ENCODE assay signal across 8 cellular contexts in genomic region chr19:13428352-13428751, GRCh38.
DNase-seq lines count a peak whose midpoint lies in the region; ATAC-seq and TF ChIP-seq lines count a peak whose summit lies in the region.

No MANE protein-coding gene starts in this region.

- DNase-seq in CD4-positive, alpha-beta T cell = peak in 3 of 10 experiments; percentile 1 to 3 (median 2)
- DNase-seq in HCEC 1CT (peak; percentile 22), cortex of kidney (lab: John Stamatoyannopoulos, UW) (no peak), NCI-H1436 treated with DMSO at 0.1 percent for 48 hours (lab: John Stamatoyannopoulos, UW) (no peak), NCI-H524 treated with DMSO at 0.1 percent for 48 hours (lab: John Stamatoyannopoulos, UW) (no peak)
- DNase-seq in activated CD4-positive, alpha-beta T cell treated with anti-CD3 and anti-CD28 coated beads, Interleukin-2, amount 10 ng/mL, durations not matched to agents 24 days and 14 days = peak; percentile 60

- H3K4me3 Mint-ChIP-seq in CD4-positive, alpha-beta T cell = no peak overlapping the region
- no peak overlapping the region for H3K4me3 Mint-ChIP-seq in activated CD4-positive, alpha-beta T cell treated with anti-CD3 and anti-CD28 coated beads, Interleukin-2, amount 10 ng/mL, durations not matched to agents 24 days and 14 days

- peak; percentile 27 to 54 for TF ChIP-seq RAD21 in liver (IDR thresholded peaks at IDR 0.05)

- CTCF ChIA-PET in CD4-positive, alpha-beta T cell (lab: Charles Lee) = interaction anchor here (1.2 to 1.6 kb wide), 2 partner anchors 9 to 150 kb away, joined by 3 to 6 read pairs; no protein-coding TSS in a partner anchor

- intact Hi-C loops in CD4-positive, alpha-beta T cell (cut with DNase I, micrococcal nuclease) = loop anchor here in 1 of 2 experiments (5.0 kb wide), 1 partner anchor 429 kb away; no protein-coding TSS in a partner anchor
- intact Hi-C loops in activated CD4-positive, alpha-beta T cell treated with anti-CD3 and anti-CD28 coated beads, Interleukin-2, amount 10 ng/mL, durations not matched to agents 24 days and 14 days (cut with micrococcal nuclease) = no loop called here

- TF ChIP-seq CTCF in CD4-positive, alpha-beta T cell (IDR thresholded peaks at IDR 0.05) = peak; percentile 48
- peak; percentile 31 for TF ChIP-seq CTCF in liver (IDR thresholded peaks at IDR 0.05; ENCODE audit: low read depth, low read length, missing input control)

- no peak overlapping the region for H3K4me3 ChIP-seq in liver (ENCODE audit: low read depth in 1 of 3, low read length in 3 of 3)

- no peaks in the 10 kb centered on the region for H3K36me3 Mint-ChIP-seq in CD4-positive, alpha-beta T cell (ENCODE audit: low read depth)
- no peaks in the 10 kb centered on the region for H3K36me3 Mint-ChIP-seq in activated CD4-positive, alpha-beta T cell treated with anti-CD3 and anti-CD28 coated beads, Interleukin-2, amount 10 ng/mL, durations not matched to agents 24 days and 14 days (ENCODE audit: low read depth)

- peaks cover 15% of the 10 kb centered on the region for H3K9me3 ChIP-seq in CD4-positive, alpha-beta T cell (ENCODE audit: control insufficient read depth, low read length)
- H3K9me3 ChIP-seq in liver (ENCODE audit: control insufficient read depth in 4 of 4, low read length in 3 of 4) = peaks cover 2 to 3% (median 2%) of the 10 kb centered on the region in 4 donors

- no peak overlapping the region for H3K9ac ChIP-seq in liver (ENCODE audit: low read depth in 1 of 2, low read length in 2 of 2)

- H3K36me3 ChIP-seq in liver (ENCODE audit: control insufficient read depth in 4 of 4, insufficient read depth in 3 of 4, low read depth in 1 of 4, low read length in 3 of 4) = no peaks in the 10 kb centered on the region

- POLR2A ChIA-PET in CD4-positive, alpha-beta T cell (lab: Charles Lee) = no interaction called here

- WGBS in liver = 41% methylated on average over 9 of the region's 9 CpGs

- no peak overlapping the region for H3K27ac Mint-ChIP-seq in CD4-positive, alpha-beta T cell
- H3K27ac Mint-ChIP-seq in activated CD4-positive, alpha-beta T cell treated with anti-CD3 and anti-CD28 coated beads, Interleukin-2, amount 10 ng/mL, durations not matched to agents 24 days and 14 days = no peak overlapping the region

- no peaks in the 10 kb centered on the region for H3K4me1 Mint-ChIP-seq in CD4-positive, alpha-beta T cell (ENCODE audit: low read depth)
- no peaks in the 10 kb centered on the region for H3K4me1 Mint-ChIP-seq in activated CD4-positive, alpha-beta T cell treated with anti-CD3 and anti-CD28 coated beads, Interleukin-2, amount 10 ng/mL, durations not matched to agents 24 days and 14 days

- H3K27ac ChIP-seq in CD4-positive, alpha-beta T cell (ENCODE audit: low read depth, low read length) = no peak overlapping the region
- no peak overlapping the region for H3K27ac ChIP-seq in liver (ENCODE audit: low read depth in 1 of 2, low read length in 2 of 2)

- peaks cover 8% of the 10 kb centered on the region for H3K27me3 ChIP-seq in CD4-positive, alpha-beta T cell (ENCODE audit: control insufficient read depth, insufficient read depth, low read length)
- no peaks in the 10 kb centered on the region for H3K27me3 ChIP-seq in liver (ENCODE audit: control insufficient read depth in 4 of 4, insufficient read depth in 4 of 4, low read length in 3 of 4)

- no peak for ATAC-seq in CD4-positive, alpha-beta T cell (ENCODE audit: poor library complexity)
- no peak for ATAC-seq in HG02852 (IDR thresholded peaks at IDR 0.05; ENCODE audit: unreplicated experiment)

- H3K27me3 Mint-ChIP-seq in CD4-positive, alpha-beta T cell = peaks cover 37% of the 10 kb centered on the region
- peaks cover 3% of the 10 kb centered on the region for H3K27me3 Mint-ChIP-seq in activated CD4-positive, alpha-beta T cell treated with anti-CD3 and anti-CD28 coated beads, Interleukin-2, amount 10 ng/mL, durations not matched to agents 24 days and 14 days

- H3K9me3 Mint-ChIP-seq in CD4-positive, alpha-beta T cell = peaks cover 5% of the 10 kb centered on the region
- peaks cover 7% of the 10 kb centered on the region for H3K9me3 Mint-ChIP-seq in activated CD4-positive, alpha-beta T cell treated with anti-CD3 and anti-CD28 coated beads, Interleukin-2, amount 10 ng/mL, durations not matched to agents 24 days and 14 days

- no peaks in the 10 kb centered on the region for H3K4me1 ChIP-seq in liver (ENCODE audit: control insufficient read depth in 4 of 4, insufficient read depth in 4 of 4, low read length in 3 of 4)

TF ChIP-seq in liver, 16 proteins besides CTCF, POLR2A, EP300 and RAD21:
- TF ChIP-seq HNF4A (conservative IDR thresholded peaks at IDR 0.05) (no peak), EGR1 (IDR thresholded peaks at IDR 0.05; ENCODE audit: low read depth in 2 of 2) (no peak), TAF1 (conservative IDR thresholded peaks at IDR 0.05) (no peak), GABPA (IDR thresholded peaks at IDR 0.05 in 1 of 2, conservative IDR thresholded peaks at IDR 0.05 in 1 of 2) (no peak), YY1 (IDR thresholded peaks at IDR 0.05) (no peak), SP1 (IDR thresholded peaks at IDR 0.05) (no peak), NR2F2 (IDR thresholded peaks at IDR 0.05) (no peak), FOXA2 (IDR thresholded peaks at IDR 0.05) (no peak), JUND (IDR thresholded peaks at IDR 0.05) (no peak), RXRA (IDR thresholded peaks at IDR 0.05) (no peak), FOXA1 (IDR thresholded peaks at IDR 0.05) (no peak), MAX (IDR thresholded peaks at IDR 0.05) (no peak)
- TF ChIP-seq, protein P1, sequence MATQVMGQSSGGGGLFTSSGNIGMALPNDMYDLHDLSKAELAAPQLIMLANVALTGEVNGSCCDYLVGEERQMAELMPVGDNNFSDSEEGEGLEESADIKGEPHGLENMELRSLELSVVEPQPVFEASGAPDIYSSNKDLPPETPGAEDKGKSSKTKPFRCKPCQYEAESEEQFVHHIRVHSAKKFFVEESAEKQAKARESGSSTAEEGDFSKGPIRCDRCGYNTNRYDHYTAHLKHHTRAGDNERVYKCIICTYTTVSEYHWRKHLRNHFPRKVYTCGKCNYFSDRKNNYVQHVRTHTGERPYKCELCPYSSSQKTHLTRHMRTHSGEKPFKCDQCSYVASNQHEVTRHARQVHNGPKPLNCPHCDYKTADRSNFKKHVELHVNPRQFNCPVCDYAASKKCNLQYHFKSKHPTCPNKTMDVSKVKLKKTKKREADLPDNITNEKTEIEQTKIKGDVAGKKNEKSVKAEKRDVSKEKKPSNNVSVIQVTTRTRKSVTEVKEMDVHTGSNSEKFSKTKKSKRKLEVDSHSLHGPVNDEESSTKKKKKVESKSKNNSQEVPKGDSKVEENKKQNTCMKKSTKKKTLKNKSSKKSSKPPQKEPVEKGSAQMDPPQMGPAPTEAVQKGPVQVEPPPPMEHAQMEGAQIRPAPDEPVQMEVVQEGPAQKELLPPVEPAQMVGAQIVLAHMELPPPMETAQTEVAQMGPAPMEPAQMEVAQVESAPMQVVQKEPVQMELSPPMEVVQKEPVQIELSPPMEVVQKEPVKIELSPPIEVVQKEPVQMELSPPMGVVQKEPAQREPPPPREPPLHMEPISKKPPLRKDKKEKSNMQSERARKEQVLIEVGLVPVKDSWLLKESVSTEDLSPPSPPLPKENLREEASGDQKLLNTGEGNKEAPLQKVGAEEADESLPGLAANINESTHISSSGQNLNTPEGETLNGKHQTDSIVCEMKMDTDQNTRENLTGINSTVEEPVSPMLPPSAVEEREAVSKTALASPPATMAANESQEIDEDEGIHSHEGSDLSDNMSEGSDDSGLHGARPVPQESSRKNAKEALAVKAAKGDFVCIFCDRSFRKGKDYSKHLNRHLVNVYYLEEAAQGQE (IDR thresholded peaks at IDR 0.05) = no peak
- TF ChIP-seq, protein P2, sequence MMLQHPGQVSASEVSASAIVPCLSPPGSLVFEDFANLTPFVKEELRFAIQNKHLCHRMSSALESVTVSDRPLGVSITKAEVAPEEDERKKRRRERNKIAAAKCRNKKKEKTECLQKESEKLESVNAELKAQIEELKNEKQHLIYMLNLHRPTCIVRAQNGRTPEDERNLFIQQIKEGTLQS (IDR thresholded peaks at IDR 0.05) = no peak
- TF ChIP-seq, protein P3, sequence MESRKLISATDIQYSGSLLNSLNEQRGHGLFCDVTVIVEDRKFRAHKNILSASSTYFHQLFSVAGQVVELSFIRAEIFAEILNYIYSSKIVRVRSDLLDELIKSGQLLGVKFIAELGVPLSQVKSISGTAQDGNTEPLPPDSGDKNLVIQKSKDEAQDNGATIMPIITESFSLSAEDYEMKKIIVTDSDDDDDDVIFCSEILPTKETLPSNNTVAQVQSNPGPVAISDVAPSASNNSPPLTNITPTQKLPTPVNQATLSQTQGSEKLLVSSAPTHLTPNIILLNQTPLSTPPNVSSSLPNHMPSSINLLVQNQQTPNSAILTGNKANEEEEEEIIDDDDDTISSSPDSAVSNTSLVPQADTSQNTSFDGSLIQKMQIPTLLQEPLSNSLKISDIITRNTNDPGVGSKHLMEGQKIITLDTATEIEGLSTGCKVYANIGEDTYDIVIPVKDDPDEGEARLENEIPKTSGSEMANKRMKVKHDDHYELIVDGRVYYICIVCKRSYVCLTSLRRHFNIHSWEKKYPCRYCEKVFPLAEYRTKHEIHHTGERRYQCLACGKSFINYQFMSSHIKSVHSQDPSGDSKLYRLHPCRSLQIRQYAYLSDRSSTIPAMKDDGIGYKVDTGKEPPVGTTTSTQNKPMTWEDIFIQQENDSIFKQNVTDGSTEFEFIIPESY (IDR thresholded peaks at IDR 0.05) = no peak

Comparison
In these comparisons a context has a peak if more than half of its experiments do, and no peak if none do; other contexts are left out.
1. DNase-seq: peak in HCEC 1CT (single experiment) and activated CD4-positive, alpha-beta T cell treated with anti-CD3 and anti-CD28 coated beads, Interleukin-2, amount 10 ng/mL, durations not matched to agents 24 days and 14 days (single experiment); none in cortex of kidney (single experiment), NCI-H1436 treated with DMSO at 0.1 percent for 48 hours (single experiment) and NCI-H524 treated with DMSO at 0.1 percent for 48 hours (single experiment).